Comparison of ENCODE assay signal across 22 cellular contexts in the genomic region with DNA sequence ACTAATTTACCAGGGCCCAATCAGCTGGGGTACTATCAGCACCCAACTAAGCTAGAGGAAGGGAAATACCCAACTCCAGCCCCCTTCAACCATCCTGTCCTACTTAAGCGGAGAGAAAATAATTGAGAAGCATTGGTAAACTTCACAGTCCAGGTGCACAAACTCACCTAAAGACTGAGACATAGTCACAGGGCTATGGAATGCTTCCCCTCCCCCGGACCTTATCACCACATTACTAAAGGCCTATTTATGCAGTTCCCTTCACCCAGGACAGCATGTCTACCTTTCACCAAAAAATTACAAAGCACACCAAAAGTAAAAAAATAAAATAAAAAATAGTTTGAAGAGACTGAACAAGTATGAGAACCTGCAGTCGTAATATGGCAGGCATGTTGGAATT.
"Had no signal": no experiment of that assay in that cellular context is flagged by ENCODE, and none has a peak within 500 bp of the region (broad histone marks: within the 10 kb centered on the region; RNA-seq: fewer than 3 reads in every experiment).

No MANE protein-coding gene starts in this region.

- DNase-seq: colonic mucosa; cortex of kidney; effector CD8-positive, alpha-beta T cell; effector memory CD8-positive, alpha-beta T cell; foreskin keratinocyte; heart left ventricle; hypothalamus; immature natural killer cell; islet precursor cell; kidney; kidney glomerular epithelial cell; left cardiac atrium; left lung; left ventricle myocardium superior; lower lobe of right lung; mesenchymal stem cell; midbrain had no signal

- H3K9me3 ChIP-seq: colonic mucosa had no signal

- FAIRE-seq: endothelial cell of umbilical vein, frontal cortex, kidney had no signal

- H3K4me2 ChIP-seq: hepatocyte had no signal

- H3K4me3 ChIP-seq: colonic mucosa, esophagus muscularis mucosa, gastroesophageal sphincter, heart left ventricle, hepatocyte, left lung, lower lobe of right lung had no signal

- H3K27me3 ChIP-seq: colonic mucosa, esophagus muscularis mucosa, foreskin keratinocyte, gastroesophageal sphincter, heart left ventricle, hepatocyte, left lung had no signal

- H3K36me3 ChIP-seq: colonic mucosa, esophagus muscularis mucosa, gastroesophageal sphincter, heart left ventricle, left lung, lower lobe of right lung had no signal

- H2AFZ ChIP-seq: hepatocyte had no signal

- H3K27ac ChIP-seq: colonic mucosa, esophagus muscularis mucosa, foreskin keratinocyte, gastroesophageal sphincter, heart left ventricle, hepatocyte, left lung, lower lobe of right lung had no signal

- ATAC-seq: effector memory CD8-positive, alpha-beta T cell; foreskin keratinocyte; gastroesophageal sphincter; heart left ventricle; left cardiac atrium; left lung; left ventricle myocardium superior; lower lobe of right lung had no signal

- H3K4me1 ChIP-seq: colonic mucosa, foreskin keratinocyte, gastroesophageal sphincter, left lung, lower lobe of right lung had no signal

- H3K79me2 ChIP-seq: hepatocyte had no signal
